ENCODE assay signal across 29 cellular contexts in the genomic region with DNA sequence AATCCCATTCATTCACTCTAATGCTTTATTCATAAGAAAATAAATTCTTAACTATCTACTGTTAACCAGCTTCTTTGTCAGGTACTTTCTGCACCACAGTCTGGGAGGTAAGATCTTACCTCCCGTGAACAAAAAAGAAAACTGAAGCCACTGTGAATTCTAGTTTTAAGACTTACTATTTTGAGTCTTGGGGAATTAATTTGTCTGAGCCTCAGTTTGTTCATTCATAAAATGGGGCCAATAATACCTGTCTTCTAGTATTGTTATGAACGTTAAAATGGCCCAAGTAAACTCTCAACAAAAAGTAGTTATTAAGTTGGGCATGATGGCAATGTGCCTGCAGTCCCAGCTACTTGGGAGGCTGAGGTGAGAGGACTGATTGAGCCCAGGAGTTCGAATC.
"Had no signal": no experiment of that assay in that cellular context is flagged by ENCODE, and none has a peak within 500 bp of the region (broad histone marks: within the 10 kb centered on the region; RNA-seq: fewer than 3 reads in every experiment).

No MANE protein-coding gene starts in this region.

- FAIRE-seq: urothelium cell line had no signal

- H3K4me3 Mint-ChIP-seq: stimulated activated effector memory CD8-positive, alpha-beta T cell treated with anti-CD3 and anti-CD28 coated beads, Interleukin-12 subunit alpha, Interleukin-12 subunit beta, amount 100 ng/mL, for 72 hours; stimulated activated memory B cell treated with anti-CD40 and anti-IgM and Interleukin-4, amounts not matched to agents 10 μg/mL and 1 μg/mL and 100 μg/mL, for 72 hours; stimulated activated naive B cell treated with anti-CD40 and anti-IgM and Interleukin-4, amounts not matched to agents 10 μg/mL and 1 μg/mL and 100 μg/mL, for 72 hours; stimulated activated naive CD8-positive, alpha-beta T cell treated with anti-CD3 and anti-CD28 coated beads, Interleukin-15, amount 100 ng/mL, for 72 hours; stimulated activated naive CD8-positive, alpha-beta T cell treated with anti-CD3 and anti-CD28 coated beads, Interleukin-15, Interleukin-2, amounts not matched to agents 100 ng/mL and 50 ng/mL, for 24 hours; type B pancreatic cell had no signal

- H3K27me3 ChIP-seq: stomach, suprapubic skin, testis, thyroid gland, tibial artery, tibial nerve, transverse colon, upper lobe of left lung, upper lobe of right lung, uterus, vagina had no signal

- H3K27ac ChIP-seq: stomach, suprapubic skin, testis, thoracic aorta, thyroid gland, tibial artery, tibial nerve, transverse colon, upper lobe of left lung, upper lobe of right lung, uterus, vagina had no signal

- DNase-seq: stimulated activated CD4-positive, alpha-beta T cell treated with anti-CD3 and anti-CD28 coated beads, Interleukin-2, amount 100 ng/mL, for 48 hours; stimulated activated CD4-positive, alpha-beta T cell treated with anti-CD3 and anti-CD28 coated beads, Interleukin-4, amount 100 ng/mL, for 1 hour; stimulated activated CD4-positive, alpha-beta T cell treated with anti-CD3 and anti-CD28 coated beads, Interleukin-4, amount 100 ng/mL, for 24 hours; stimulated activated CD4-positive, alpha-beta T cell treated with anti-CD3 and anti-CD28 coated beads, Interleukin-4, amount 100 ng/mL, for 4 hours; stimulated activated CD8-positive, alpha-beta memory T cell treated with anti-CD3 and anti-CD28 coated beads, Interleukin-4, amount 100 ng/mL, for 48 hours; stimulated activated naive B cell treated with anti-CD40 and anti-IgM and Interleukin-4, amounts not matched to agents 10 μg/mL and 1 μg/mL and 100 μg/mL, for 72 hours; stimulated activated naive CD4-positive, alpha-beta T cell; stimulated activated naive CD4-positive, alpha-beta T cell treated with Interleukin-2 at 50 U/mL for 16 hours; stimulated activated naive CD8-positive, alpha-beta T cell treated with anti-CD3 and anti-CD28 coated beads, Interleukin-15, amount 100 ng/mL, for 72 hours; stimulated activated naive CD8-positive, alpha-beta T cell treated with anti-CD3 and anti-CD28 coated beads, Interleukin-15, Interleukin-2, amounts not matched to agents 100 U/mL and 50 U/mL, for 24 hours; stomach; substantia nigra; testis; thyroid gland; tibial artery; transverse colon; trophoblast cell; upper lobe of left lung; upper lobe of right lung; uterus had no signal

- H3K36me3 Mint-ChIP-seq: stimulated activated effector memory CD8-positive, alpha-beta T cell treated with anti-CD3 and anti-CD28 coated beads, Interleukin-12 subunit alpha, Interleukin-12 subunit beta, amount 100 ng/mL, for 72 hours; type B pancreatic cell had no signal

- H3K4me1 ChIP-seq: stomach, suprapubic skin, testis, thyroid gland, transverse colon, upper lobe of left lung, upper lobe of right lung, uterus, vagina had no signal

- H3K27me3 Mint-ChIP-seq: stimulated activated memory B cell treated with anti-CD40 and anti-IgM and Interleukin-4, amounts not matched to agents 10 μg/mL and 1 μg/mL and 100 μg/mL, for 72 hours; stimulated activated naive B cell treated with anti-CD40 and anti-IgM and Interleukin-4, amounts not matched to agents 10 μg/mL and 1 μg/mL and 100 μg/mL, for 72 hours; stimulated activated naive CD8-positive, alpha-beta T cell treated with anti-CD3 and anti-CD28 coated beads, Interleukin-15, amount 100 ng/mL, for 72 hours; stimulated activated naive CD8-positive, alpha-beta T cell treated with anti-CD3 and anti-CD28 coated beads, Interleukin-15, Interleukin-2, amounts not matched to agents 100 ng/mL and 50 ng/mL, for 24 hours; type B pancreatic cell had no signal

- ATAC-seq: stimulated activated effector memory CD8-positive, alpha-beta T cell treated with anti-CD3 and anti-CD28 coated beads, Interleukin-12 subunit alpha, Interleukin-12 subunit beta, amount 100 ng/mL, for 72 hours; stimulated activated memory B cell treated with anti-CD40 and anti-IgM and Interleukin-4, amounts not matched to agents 10 μg/mL and 1 μg/mL and 100 μg/mL, for 72 hours; stimulated activated naive B cell treated with anti-CD40 and anti-IgM and Interleukin-4, amounts not matched to agents 10 μg/mL and 1 μg/mL and 100 μg/mL, for 72 hours; stimulated activated naive CD8-positive, alpha-beta T cell treated with anti-CD3 and anti-CD28 coated beads, Interleukin-15, amount 100 ng/mL, for 72 hours; stimulated activated naive CD8-positive, alpha-beta T cell treated with anti-CD3 and anti-CD28 coated beads, Interleukin-15, Interleukin-2, amounts not matched to agents 100 U/mL and 50 U/mL, for 24 hours; upper lobe of right lung had no signal

- H3K27ac Mint-ChIP-seq: stimulated activated effector memory CD8-positive, alpha-beta T cell treated with anti-CD3 and anti-CD28 coated beads, Interleukin-12 subunit alpha, Interleukin-12 subunit beta, amount 100 ng/mL, for 72 hours; stimulated activated memory B cell treated with anti-CD40 and anti-IgM and Interleukin-4, amounts not matched to agents 10 μg/mL and 1 μg/mL and 100 μg/mL, for 72 hours; stimulated activated naive B cell treated with anti-CD40 and anti-IgM and Interleukin-4, amounts not matched to agents 10 μg/mL and 1 μg/mL and 100 μg/mL, for 72 hours; stimulated activated naive CD8-positive, alpha-beta T cell treated with anti-CD3 and anti-CD28 coated beads, Interleukin-15, amount 100 ng/mL, for 72 hours; stimulated activated naive CD8-positive, alpha-beta T cell treated with anti-CD3 and anti-CD28 coated beads, Interleukin-15, Interleukin-2, amounts not matched to agents 100 ng/mL and 50 ng/mL, for 24 hours; type B pancreatic cell had no signal

- H3K9me3 ChIP-seq: stomach, suprapubic skin, testis, thoracic aorta, thyroid gland, tibial artery, tibial nerve, transverse colon, upper lobe of left lung, upper lobe of right lung, uterus, vagina had no signal

- H3K4me3 ChIP-seq: stomach, suprapubic skin, testis, thoracic aorta, thyroid gland, tibial artery, tibial nerve, transverse colon, upper lobe of left lung, upper lobe of right lung, uterus, vagina had no signal

- H3K36me3 ChIP-seq: stomach, thoracic aorta, thyroid gland, tibial artery, tibial nerve, transverse colon, upper lobe of left lung, upper lobe of right lung, uterus, vagina had no signal
